Comparison of ENCODE assay signal across 1 cellular context in genomic region chr9:126514037-126514821, GRCh38.
TF ChIP-seq lines count a peak whose summit lies in the region.

No MANE protein-coding gene starts in this region.

TF ChIP-seq in WTC11, 78 proteins besides CTCF, POLR2A, EP300 and RAD21 (continued from another document):
- no peak for TF ChIP-seq ERG (CRISPR knock-in tag; IDR thresholded peaks at IDR 0.05)
- TF ChIP-seq FOXJ3 (CRISPR knock-in tag; IDR thresholded peaks at IDR 0.05; ENCODE audit: borderline replicate concordance) = no peak
- TF ChIP-seq MAX (CRISPR knock-in tag; IDR thresholded peaks at IDR 0.05) = peak; percentile 65; the same call in 1 of the 2 replicates
